18 cellular contexts compared by ENCODE assay signal in the genomic region with DNA sequence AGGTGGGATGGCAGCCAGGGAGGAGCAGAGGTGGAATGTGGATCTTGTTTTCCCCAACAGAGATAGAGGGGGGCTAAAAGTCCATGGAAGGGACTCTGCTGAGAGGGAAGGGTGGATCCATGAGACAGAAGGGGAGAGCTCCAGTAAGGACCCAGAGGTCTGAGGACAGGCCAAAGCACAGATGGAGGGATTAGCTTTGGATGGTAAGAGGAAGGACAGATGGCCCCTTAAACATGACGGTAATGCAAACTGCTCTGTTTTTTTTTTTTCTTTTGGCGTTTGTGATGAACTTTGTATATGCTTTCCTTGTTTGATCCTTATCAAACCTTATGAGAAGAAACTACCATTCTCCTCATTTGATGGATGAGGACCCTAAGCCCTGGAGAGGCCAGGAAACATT.
DNase-seq lines count a peak whose midpoint lies in the region; ATAC-seq and TF ChIP-seq lines count a peak whose summit lies in the region.
"Had no signal": no experiment of that assay in that cellular context is flagged by ENCODE, and none has a peak within 500 bp of the region (broad histone marks: within the 10 kb centered on the region; RNA-seq: fewer than 3 reads in every experiment).

No MANE protein-coding gene starts in this region.

- peaks cover 58% of the 10 kb centered on the region for H3K4me1 Mint-ChIP-seq in progenitor cell of endocrine pancreas (ENCODE audit: low read depth)

- H3K4me3 Mint-ChIP-seq in progenitor cell of endocrine pancreas (ENCODE audit: low read depth) = no peak overlapping the region
- H3K4me3 Mint-ChIP-seq: activated CD4-positive, alpha-beta memory T cell treated with anti-CD3 and anti-CD28 coated beads for 36 hours; CD8-positive, alpha-beta memory T cell had no signal

- no peak for ATAC-seq in HG02884 (IDR thresholded peaks at IDR 0.05; ENCODE audit: unreplicated experiment)
- no peak for ATAC-seq in activated CD4-positive, CD25-positive, alpha-beta regulatory T cell treated with anti-CD3 and anti-CD28 coated beads, Interleukin-2, amount 50 U/mL, for 24 hours
- ATAC-seq: GM12878, left ventricle myocardium superior had no signal

- H3K9me3 Mint-ChIP-seq in progenitor cell of endocrine pancreas (ENCODE audit: low read depth) = no peaks in the 10 kb centered on the region
- H3K9me3 Mint-ChIP-seq: activated CD4-positive, alpha-beta memory T cell treated with anti-CD3 and anti-CD28 coated beads for 36 hours had no signal

- no peaks in the 10 kb centered on the region for H3K27me3 Mint-ChIP-seq in progenitor cell of endocrine pancreas

- peak overlapping the region; percentile 73 for H3K27ac Mint-ChIP-seq in progenitor cell of endocrine pancreas
- H3K27ac Mint-ChIP-seq: activated CD4-positive, alpha-beta memory T cell treated with anti-CD3 and anti-CD28 coated beads for 36 hours; CD8-positive, alpha-beta memory T cell had no signal

- no peaks in the 10 kb centered on the region for H3K36me3 Mint-ChIP-seq in progenitor cell of endocrine pancreas (ENCODE audit: insufficient read depth)
- H3K36me3 Mint-ChIP-seq: activated CD4-positive, alpha-beta memory T cell treated with anti-CD3 and anti-CD28 coated beads for 36 hours; CD8-positive, alpha-beta memory T cell had no signal

- no peak for TF ChIP-seq CTCF in progenitor cell of endocrine pancreas (IDR thresholded peaks at IDR 0.05; ENCODE audit: unreplicated experiment)

- DNase-seq in DMS 273 treated with DMSO at 0.1 percent for 48 hours (lab: John Stamatoyannopoulos, UW) (peak; percentile 40), NCI-H82 (lab: John Stamatoyannopoulos, UW) (peak; percentile 93), cerebellum (ENCODE audit: low spot score) (peak; percentile 41), progenitor cell of endocrine pancreas (ENCODE audit: low spot score, unreplicated experiment) (no peak), islet precursor cell (no peak)
- DNase-seq: activated CD4-positive, alpha-beta memory T cell treated with anti-CD3 and anti-CD28 coated beads for 36 hours; amygdala; CD8-positive, alpha-beta memory T cell; dermis blood vessel endothelial cell; DMS79 treated with DMSO at 0.1 percent for 48 hours; hippocampal formation; Karpas-422; left ventricle myocardium superior; NCI-H2029 treated with DMSO at 0.1 percent for 48 hours; NCI-H510A had no signal

Comparison
In these comparisons a context has a peak if more than half of its experiments do, and no peak if none do; other contexts are left out.
1. DNase-seq: peak in DMS 273 treated with DMSO at 0.1 percent for 48 hours (single experiment), NCI-H82 (single experiment) and cerebellum (single experiment); none in progenitor cell of endocrine pancreas (single experiment) and islet precursor cell (single experiment).